Comparison of ENCODE assay signal across 1 cellular context in genomic region chr4:6688879-6689505, GRCh38.
TF ChIP-seq lines count a peak whose summit lies in the region.

No MANE protein-coding gene starts in this region.

TF ChIP-seq in HEK293, 187 proteins besides CTCF, POLR2A, EP300 and RAD21 (continued from another document):
- TF ChIP-seq ZNF488 (tag by site-specific recombination; IDR thresholded peaks at IDR 0.05) (no peak), ZNF623 (tag by site-specific recombination; IDR thresholded peaks at IDR 0.05) (no peak), ZNF133 (tag by site-specific recombination; IDR thresholded peaks at IDR 0.05) (no peak), ZNF155 (tag by site-specific recombination; IDR thresholded peaks at IDR 0.05) (no peak)
